In genomic region chr3:117651271-117651670, GRCh38 we compare ENCODE assay signal across 23 cellular contexts.
"Had no signal": no experiment of that assay in that cellular context is flagged by ENCODE, and none has a peak within 500 bp of the region (broad histone marks: within the 10 kb centered on the region; RNA-seq: fewer than 3 reads in every experiment).

No MANE protein-coding gene starts in this region.

- H3K4me1 Mint-ChIP-seq: immature natural killer cell; naive thymus-derived CD4-positive, alpha-beta T cell; stimulated activated effector memory CD8-positive, alpha-beta T cell treated with anti-CD3 and anti-CD28 coated beads, Interleukin-12 subunit alpha, Interleukin-12 subunit beta, amount 100 ng/mL, for 72 hours had no signal

- H3K9me3 Mint-ChIP-seq: neural crest cell had no signal

- H3K4me3 ChIP-seq: coronary artery, esophagus muscularis mucosa, pancreas, tibial artery, upper lobe of left lung, uterus had no signal

- H3K36me3 ChIP-seq: esophagus muscularis mucosa, pancreas, tibial artery, upper lobe of left lung, uterus had no signal

- H3K27me3 ChIP-seq: esophagus muscularis mucosa, foreskin keratinocyte, pancreas, tibial artery, upper lobe of left lung, uterus had no signal

- H3K4me3 Mint-ChIP-seq: immature natural killer cell; naive thymus-derived CD4-positive, alpha-beta T cell; neural crest cell; stimulated activated effector memory CD8-positive, alpha-beta T cell treated with anti-CD3 and anti-CD28 coated beads, Interleukin-12 subunit alpha, Interleukin-12 subunit beta, amount 100 ng/mL, for 72 hours had no signal

- H3K27ac ChIP-seq: coronary artery, epithelial cell of prostate, esophagus muscularis mucosa, foreskin keratinocyte, pancreas, tibial artery, upper lobe of left lung, uterus had no signal

- H3K9me3 ChIP-seq: esophagus muscularis mucosa, pancreas, tibial artery, upper lobe of left lung, uterus had no signal

- ATAC-seq: foreskin keratinocyte; left cardiac atrium; left ventricle myocardium superior; naive thymus-derived CD4-positive, alpha-beta T cell; pancreas; right cardiac atrium; stimulated activated effector memory CD8-positive, alpha-beta T cell treated with anti-CD3 and anti-CD28 coated beads, Interleukin-12 subunit alpha, Interleukin-12 subunit beta, amount 100 ng/mL, for 72 hours; stimulated activated naive CD8-positive, alpha-beta T cell treated with anti-CD3 and anti-CD28 coated beads, Interleukin-15, Interleukin-2, amounts not matched to agents 100 U/mL and 50 U/mL, for 24 hours had no signal

- H3K4me1 ChIP-seq: foreskin keratinocyte, pancreas, upper lobe of left lung had no signal

- DNase-seq: effector memory CD4-positive, alpha-beta T cell; foreskin keratinocyte; immature natural killer cell; kidney; left cardiac atrium; left ventricle myocardium superior; mesendoderm; naive thymus-derived CD4-positive, alpha-beta T cell; nucleus accumbens; pancreas; right cardiac atrium; stimulated activated CD4-positive, alpha-beta T cell treated with anti-CD3 and anti-CD28 coated beads, Interleukin-4, amount 100 ng/mL, for 1 hour; stimulated activated CD8-positive, alpha-beta memory T cell treated with anti-CD3 and anti-CD28 coated beads, Interleukin-4, amount 100 ng/mL, for 48 hours; stimulated activated naive CD8-positive, alpha-beta T cell treated with anti-CD3 and anti-CD28 coated beads, Interleukin-15, Interleukin-2, amounts not matched to agents 100 U/mL and 50 U/mL, for 24 hours; tibial artery; upper lobe of left lung; uterus had no signal

- H3K27me3 Mint-ChIP-seq: naive thymus-derived CD4-positive, alpha-beta T cell had no signal

- H3K27ac Mint-ChIP-seq: immature natural killer cell; naive thymus-derived CD4-positive, alpha-beta T cell; progenitor cell of endocrine pancreas; stimulated activated effector memory CD8-positive, alpha-beta T cell treated with anti-CD3 and anti-CD28 coated beads, Interleukin-12 subunit alpha, Interleukin-12 subunit beta, amount 100 ng/mL, for 72 hours had no signal

- H3K36me3 Mint-ChIP-seq: immature natural killer cell; naive thymus-derived CD4-positive, alpha-beta T cell; stimulated activated effector memory CD8-positive, alpha-beta T cell treated with anti-CD3 and anti-CD28 coated beads, Interleukin-12 subunit alpha, Interleukin-12 subunit beta, amount 100 ng/mL, for 72 hours had no signal
